Comparison of ENCODE assay signal across 15 cellular contexts in the genomic region with DNA sequence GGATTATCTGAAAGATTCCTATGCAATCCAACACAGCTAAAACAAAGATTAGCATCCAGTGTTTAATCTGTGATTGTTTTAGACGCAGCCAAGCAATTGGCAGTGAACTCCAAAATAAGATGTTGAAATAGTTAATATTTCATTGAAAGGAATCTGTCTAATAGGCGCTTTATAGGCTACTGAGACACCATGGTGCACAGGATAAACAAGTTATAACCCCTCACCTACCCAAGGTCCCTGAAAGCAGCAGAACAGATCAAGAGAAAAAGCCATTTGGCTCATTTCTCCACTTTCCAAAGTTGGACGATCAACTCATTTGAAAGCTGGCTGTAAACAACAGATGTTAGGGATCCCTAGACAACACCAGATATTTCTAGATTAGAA. TPM values are rescaled to one million over a fixed set of nuclear protein-coding genes. Genes with fewer than 3 reads are reported as not detected.
DNase-seq lines count a peak whose midpoint lies in the region; ATAC-seq and TF ChIP-seq lines count a peak whose summit lies in the region.
"Had no signal": no experiment of that assay in that cellular context is flagged by ENCODE, and none has a peak within 500 bp of the region (broad histone marks: within the 10 kb centered on the region; RNA-seq: fewer than 3 reads in every experiment).

No MANE protein-coding gene starts in this region.

- TF ChIP-seq POLR2A in uterus (IDR thresholded peaks at IDR 0.05) = no peak

- no peaks in the 10 kb centered on the region for H3K9me3 ChIP-seq in ascending aorta
- no peaks in the 10 kb centered on the region for H3K9me3 ChIP-seq in left lung
- H3K9me3 ChIP-seq in subcutaneous abdominal adipose tissue (ENCODE audit: control insufficient read depth in 5 of 5, low read length in 5 of 5) = no peaks in the 10 kb centered on the region
- no peaks in the 10 kb centered on the region for H3K9me3 ChIP-seq in uterus

- peaks cover 3% of the 10 kb centered on the region; the same call in 2 of the 3 replicates for H3K4me1 Mint-ChIP-seq in GM23338

- H3K4me3 ChIP-seq in GM23338 = no peak overlapping the region
- peak overlapping the region in 1 of 2 donors; percentile 45 for H3K4me3 ChIP-seq in ascending aorta
- H3K4me3 ChIP-seq in left lung = peak overlapping the region in 1 of 2 donors; percentile 4
- peak overlapping the region; percentile 27 to 64 (median 56) for H3K4me3 ChIP-seq in subcutaneous abdominal adipose tissue (ENCODE audit: low read depth in 1 of 5, low read length in 5 of 5)
- no peak overlapping the region for H3K4me3 ChIP-seq in uterus

- peaks cover 2% of the 10 kb centered on the region for H3K27me3 Mint-ChIP-seq in GM23338 (ENCODE audit: insufficient read depth, low read depth, poor library complexity)
- H3K27me3 Mint-ChIP-seq: CD4-positive, alpha-beta memory T cell; IgD-negative memory B cell had no signal

- H3K9me2 ChIP-seq in GM23338 (ENCODE audit: insufficient read depth) = no peaks in the 10 kb centered on the region

- peaks cover 35% of the 10 kb centered on the region for H4K20me1 ChIP-seq in GM23338 (replicated peaks; ENCODE audit: insufficient read depth)

- no peak overlapping the region for H3K4me3 Mint-ChIP-seq in GM23338
- H3K4me3 Mint-ChIP-seq: IgD-negative memory B cell had no signal

- TF ChIP-seq CTCF in GM23338 (conservative IDR thresholded peaks at IDR 0.05; ENCODE audit: low read depth in 2 of 2) = no peak
- TF ChIP-seq CTCF in ascending aorta (IDR thresholded peaks at IDR 0.05) = no peak
- no peak for TF ChIP-seq CTCF in left lung (IDR thresholded peaks at IDR 0.05)
- no peak for TF ChIP-seq CTCF in uterus (IDR thresholded peaks at IDR 0.05)

- H3K4me2 ChIP-seq in GM23338 = no peak overlapping the region

- intact Hi-C loops in ascending aorta (cut with DNase I) (loop anchor here (5.0 kb wide), 1 partner anchor 707 kb away; no protein-coding TSS in a partner anchor), left lung (cut with DNase I) (loop anchor here in 1 of 2 donors (10.0 kb wide), 1 partner anchor 704 kb away; no protein-coding TSS in a partner anchor), uterus (cut with DNase I; ENCODE audit: low total_unique reads) (no loop called here)

- ATAC-seq in GM23338 (no peak), left lung (no peak), GM18498 (IDR thresholded peaks at IDR 0.05; ENCODE audit: unreplicated experiment) (no peak)
- ATAC-seq: activated naive CD4-positive, alpha-beta T cell treated with anti-CD3 and anti-CD28 coated beads, Interleukin-2, amount 50 U/mL, for 72 hours had no signal

- H3K4me1 ChIP-seq in GM23338 (ENCODE audit: insufficient read depth) (peaks cover 16% of the 10 kb centered on the region), ascending aorta (peaks cover 2 to 40% of the 10 kb centered on the region in 2 donors), left lung (peaks cover 16 to 59% of the 10 kb centered on the region in 2 donors), subcutaneous abdominal adipose tissue (ENCODE audit: control insufficient read depth in 5 of 5, insufficient read depth in 5 of 5, low read length in 5 of 5) (peaks cover 3 to 54% (median 47%) of the 10 kb centered on the region in 5 donors), uterus (peaks cover 0 to 4% of the 10 kb centered on the region in 2 donors)

- no peak overlapping the region for H3K27ac Mint-ChIP-seq in GM23338
- H3K27ac Mint-ChIP-seq: activated naive CD4-positive, alpha-beta T cell treated with anti-CD3 and anti-CD28 coated beads, Interleukin-2, amount 50 U/mL, for 72 hours had no signal

- H3K27ac ChIP-seq in GM23338 (ENCODE audit: low read depth) = 0 out of 2 replicates have a peak overlapping the region, but pooled peaks have one; percentile 28
- peak overlapping the region; percentile 6 to 43 for H3K27ac ChIP-seq in ascending aorta
- peak overlapping the region; percentile 59 to 79 for H3K27ac ChIP-seq in left lung
- H3K27ac ChIP-seq in subcutaneous abdominal adipose tissue (ENCODE audit: low read depth, low read length) = peak overlapping the region; percentile 94
- peak overlapping the region in 1 of 2 donors; percentile 48 for H3K27ac ChIP-seq in uterus

- H3K27me3 ChIP-seq in GM23338 (ENCODE audit: insufficient read depth) = no peaks in the 10 kb centered on the region
- no peaks in the 10 kb centered on the region for H3K27me3 ChIP-seq in ascending aorta
- no peaks in the 10 kb centered on the region for H3K27me3 ChIP-seq in left lung
- no peaks in the 10 kb centered on the region for H3K27me3 ChIP-seq in subcutaneous abdominal adipose tissue (ENCODE audit: control insufficient read depth in 5 of 5, insufficient read depth in 4 of 5, low read length in 5 of 5)
- no peaks in the 10 kb centered on the region for H3K27me3 ChIP-seq in uterus

- H3K9ac ChIP-seq in subcutaneous abdominal adipose tissue (ENCODE audit: low read length in 5 of 5) = peak overlapping the region; percentile 30 to 76 (median 59)

- H2AFZ ChIP-seq in GM23338 = no peak overlapping the region

- H3K79me2 ChIP-seq in GM23338 (replicated peaks; ENCODE audit: insufficient read depth) = peaks cover 97% of the 10 kb centered on the region

- DNase-seq in GM23338 (ENCODE audit: low spot score) = no peak
- no peak for DNase-seq in ascending aorta (ENCODE audit: low spot score in 2 of 2)
- DNase-seq in left lung = no peak
- no peak for DNase-seq in NCI-H187 treated with DMSO at 0.1 percent for 48 hours (lab: John Stamatoyannopoulos, UW)
- DNase-seq in uterus = no peak
- DNase-seq: CD4-positive, alpha-beta memory T cell; GDM1; NCI-H1436; NCI-H748 treated with DMSO at 0.1 percent for 48 hours; nucleus accumbens; SHP77 had no signal

- H3F3A ChIP-seq in GM23338 (replicated peaks; ENCODE audit: low read depth) = no peaks in the 10 kb centered on the region

- H3K36me3 ChIP-seq in GM23338 (ENCODE audit: insufficient read depth) = peaks cover 29% of the 10 kb centered on the region
- peaks cover 6 to 23% of the 10 kb centered on the region in 2 donors for H3K36me3 ChIP-seq in ascending aorta
- peaks cover 0 to 33% of the 10 kb centered on the region in 2 donors for H3K36me3 ChIP-seq in left lung
- peaks cover 15 to 27% (median 19%) of the 10 kb centered on the region in 5 donors for H3K36me3 ChIP-seq in subcutaneous abdominal adipose tissue (ENCODE audit: control insufficient read depth in 5 of 5, insufficient read depth in 5 of 5, low read length in 5 of 5)
- no peaks in the 10 kb centered on the region for H3K36me3 ChIP-seq in uterus

- H3K9me3 Mint-ChIP-seq in GM23338 = no peaks in the 10 kb centered on the region
- H3K9me3 Mint-ChIP-seq: activated naive CD4-positive, alpha-beta T cell treated with anti-CD3 and anti-CD28 coated beads, Interleukin-2, amount 50 U/mL, for 72 hours; CD4-positive, alpha-beta memory T cell; IgD-negative memory B cell had no signal

- H3K36me3 Mint-ChIP-seq in GM23338 (ENCODE audit: low read depth) = peaks cover 33% of the 10 kb centered on the region

TF ChIP-seq in GM23338, 12 proteins besides CTCF, POLR2A, EP300 and RAD21 (continues in another document):
- TF ChIP-seq NANOG (IDR thresholded peaks at IDR 0.05; ENCODE audit: borderline replicate concordance) (no peak), POLR2AphosphoS5 (IDR thresholded peaks at IDR 0.05; ENCODE audit: low read depth) (no peak), CREB1 (CRISPR knock-in tag; IDR thresholded peaks at IDR 0.05; ENCODE audit: low read depth) (no peak), ZNF331 (CRISPR knock-in tag; IDR thresholded peaks at IDR 0.05; ENCODE audit: low read depth) (no peak), JUNB (IDR thresholded peaks at IDR 0.05; ENCODE audit: unreplicated experiment) (no peak), ZNF114 (CRISPR knock-in tag; IDR thresholded peaks at IDR 0.05) (no peak)
- TF ChIP-seq, protein P1, sequence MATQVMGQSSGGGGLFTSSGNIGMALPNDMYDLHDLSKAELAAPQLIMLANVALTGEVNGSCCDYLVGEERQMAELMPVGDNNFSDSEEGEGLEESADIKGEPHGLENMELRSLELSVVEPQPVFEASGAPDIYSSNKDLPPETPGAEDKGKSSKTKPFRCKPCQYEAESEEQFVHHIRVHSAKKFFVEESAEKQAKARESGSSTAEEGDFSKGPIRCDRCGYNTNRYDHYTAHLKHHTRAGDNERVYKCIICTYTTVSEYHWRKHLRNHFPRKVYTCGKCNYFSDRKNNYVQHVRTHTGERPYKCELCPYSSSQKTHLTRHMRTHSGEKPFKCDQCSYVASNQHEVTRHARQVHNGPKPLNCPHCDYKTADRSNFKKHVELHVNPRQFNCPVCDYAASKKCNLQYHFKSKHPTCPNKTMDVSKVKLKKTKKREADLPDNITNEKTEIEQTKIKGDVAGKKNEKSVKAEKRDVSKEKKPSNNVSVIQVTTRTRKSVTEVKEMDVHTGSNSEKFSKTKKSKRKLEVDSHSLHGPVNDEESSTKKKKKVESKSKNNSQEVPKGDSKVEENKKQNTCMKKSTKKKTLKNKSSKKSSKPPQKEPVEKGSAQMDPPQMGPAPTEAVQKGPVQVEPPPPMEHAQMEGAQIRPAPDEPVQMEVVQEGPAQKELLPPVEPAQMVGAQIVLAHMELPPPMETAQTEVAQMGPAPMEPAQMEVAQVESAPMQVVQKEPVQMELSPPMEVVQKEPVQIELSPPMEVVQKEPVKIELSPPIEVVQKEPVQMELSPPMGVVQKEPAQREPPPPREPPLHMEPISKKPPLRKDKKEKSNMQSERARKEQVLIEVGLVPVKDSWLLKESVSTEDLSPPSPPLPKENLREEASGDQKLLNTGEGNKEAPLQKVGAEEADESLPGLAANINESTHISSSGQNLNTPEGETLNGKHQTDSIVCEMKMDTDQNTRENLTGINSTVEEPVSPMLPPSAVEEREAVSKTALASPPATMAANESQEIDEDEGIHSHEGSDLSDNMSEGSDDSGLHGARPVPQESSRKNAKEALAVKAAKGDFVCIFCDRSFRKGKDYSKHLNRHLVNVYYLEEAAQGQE (IDR thresholded peaks at IDR 0.05; ENCODE audit: unreplicated experiment) = no peak

RNA-seq across cellular contexts. Expression of gene PUM3, which starts 4.9 kb away (rescaled TPM):
- 85.8 and 98.3 TPM in 2 replicates for total RNA-seq in GM23338 (2014; rRNA removed; shearing (Covaris generic))
- polyA plus RNA-seq in GM23338 (2016; fragmentation: Nextera tagmentation; extraction: Ambion mirVana) = 120 and 136 TPM in 2 replicates
- total RNA-seq in ascending aorta (26.2 TPM), left lung (10 to 100 TPM; 32.7 to 44.9 TPM), uterus (10 to 100 TPM; 18.4 to 64.8 (median 38.2) TPM)

Comparison
In these comparisons a context has a peak if more than half of its experiments do, and no peak if none do; other contexts are left out.
1. H3K4me3 ChIP-seq: peak in subcutaneous abdominal adipose tissue (5 of 5); none in GM23338 (single experiment) and uterus (0 of 2).